In genomic region chr10:76206797-76207352, GRCh38 we compare ENCODE assay signal across 23 cellular contexts.
DNase-seq lines count a peak whose midpoint lies in the region; ATAC-seq, FAIRE-seq and TF ChIP-seq lines count a peak whose summit lies in the region.
"Had no signal": no experiment of that assay in that cellular context is flagged by ENCODE, and none has a peak within 500 bp of the region (broad histone marks: within the 10 kb centered on the region; RNA-seq: fewer than 3 reads in every experiment).

No MANE protein-coding gene starts in this region.

- no peak overlapping the region for H2BK120ac ChIP-seq in mesenchymal stem cell (ENCODE audit: low read depth, low read length)

- H3K36me3 ChIP-seq in mesenchymal stem cell (ENCODE audit: control insufficient read depth in 1 of 2, insufficient read depth in 2 of 2, low read depth in 1 of 2, low read length in 2 of 2) (no peaks in the 10 kb centered on the region), kidney (ENCODE audit: control insufficient read depth in 1 of 2, insufficient read depth in 2 of 2, low read length in 2 of 2) (no peaks in the 10 kb centered on the region)
- H3K36me3 ChIP-seq: HAP-1, MG63, Peyer's patch, SJCRH30 had no signal

- no peak for FAIRE-seq in kidney (lab: Jason Lieb, UNC)
- FAIRE-seq: A549 had no signal

- H2AFZ ChIP-seq in mesenchymal stem cell (ENCODE audit: low read depth, low read length), result no peak overlapping the region

- no peak overlapping the region for H3K4me2 ChIP-seq in mesenchymal stem cell (ENCODE audit: low read length, poor library complexity, severe bottlenecking)
- H3K4me2 ChIP-seq: A549 had no signal

- no peak overlapping the region for H2AK5ac ChIP-seq in mesenchymal stem cell (ENCODE audit: low read length, severe bottlenecking)

- POLR2A ChIA-PET in HEK293T (lab: Yijun Ruan, JAX), result no interaction called here

- no peaks in the 10 kb centered on the region for H3K79me1 ChIP-seq in mesenchymal stem cell (replicated peaks; ENCODE audit: low read length, poor library complexity, severe bottlenecking)

- H3K4me3 ChIP-seq in mesenchymal stem cell (ENCODE audit: insufficient read depth in 1 of 2, low read depth in 1 of 2, low read length in 2 of 2) (no peak overlapping the region), kidney (ENCODE audit: low read length in 2 of 2) (no peak overlapping the region)
- H3K4me3 ChIP-seq: A549, HAP-1, MG63, Peyer's patch, SJCRH30 had no signal

- H3K9ac ChIP-seq in mesenchymal stem cell (ENCODE audit: low read length), result no peak overlapping the region
- H3K9ac ChIP-seq in kidney (ENCODE audit: low read length in 2 of 2), result no peak overlapping the region

- DNase-seq in Daoy (ENCODE audit: low read depth) (peak; percentile 2), NCI-H2227 (lab: John Stamatoyannopoulos, UW; ENCODE audit: unreplicated experiment) (peak; percentile 21), mesenchymal stem cell (peak; percentile 65), HuH-7.5 (ENCODE audit: low spot score) (no peak), HEK293T (ENCODE audit: extremely low spot score) (no peak), kidney (no peak)
- DNase-seq: Calu3; CD8-positive, alpha-beta memory T cell; GF-D8; Karpas-422; MG63; NCI-H1417 treated with DMSO at 0.1 percent for 48 hours; NCI-H187; NCI-H2107; NCI-H510A; NCI-H748 treated with DMSO at 0.1 percent for 48 hours; NK-92 treated with Interleukin-12 subunit alpha and Interleukin-12 subunit beta, amount 100 ng/mL, for 24 hours; Peyer's patch; SJCRH30 had no signal

- no peak overlapping the region for H3K23ac ChIP-seq in mesenchymal stem cell (ENCODE audit: low read length in 2 of 2)

- H3K27me3 ChIP-seq in mesenchymal stem cell (ENCODE audit: control insufficient read depth in 1 of 2, insufficient read depth in 1 of 2, low read length in 2 of 2), result no peaks in the 10 kb centered on the region
- H3K27me3 ChIP-seq: MG63, Peyer's patch, SJCRH30 had no signal

- H3K4me1 ChIP-seq in mesenchymal stem cell (ENCODE audit: control insufficient read depth, insufficient read depth, low read depth, low read length) (no peaks in the 10 kb centered on the region), kidney (ENCODE audit: control insufficient read depth in 1 of 2, insufficient read depth in 1 of 2, low read depth in 1 of 2, low read length in 2 of 2) (peaks cover 0 to 3% of the 10 kb centered on the region in 2 donors)
- H3K4me1 ChIP-seq: A549, HAP-1, Peyer's patch, SJCRH30 had no signal

- intact Hi-C loops in kidney (cut with DNase I), result no loop called here

- TF ChIP-seq CTCF in VCaP (conservative IDR thresholded peaks at IDR 0.05), result no peak
- no peak for TF ChIP-seq CTCF in kidney (IDR thresholded peaks at IDR 0.05; ENCODE audit: borderline replicate concordance, extremely low read depth, insufficient read depth)

- H3K14ac ChIP-seq in mesenchymal stem cell (ENCODE audit: low read length in 2 of 2), result no peak overlapping the region

- no peak overlapping the region for H4K91ac ChIP-seq in mesenchymal stem cell (ENCODE audit: low read length)

- H3K9me3 ChIP-seq in mesenchymal stem cell (ENCODE audit: control insufficient read depth, low read length), result no peaks in the 10 kb centered on the region
- no peaks in the 10 kb centered on the region for H3K9me3 ChIP-seq in kidney (ENCODE audit: control insufficient read depth in 1 of 2, low read length in 2 of 2)
- H3K9me3 ChIP-seq: A549, HAP-1, MG63, Peyer's patch, SJCRH30 had no signal

- peak overlapping the region; percentile 45 for H4K8ac ChIP-seq in mesenchymal stem cell (ENCODE audit: low read length)

- WGBS in mesenchymal stem cell, result 89% methylated on average over 8 of the region's 8 CpGs

- H3K4ac ChIP-seq in mesenchymal stem cell (ENCODE audit: low read depth in 1 of 2, low read length in 2 of 2), result peak overlapping the region in 1 of 2 experiments; percentile 7

- peak overlapping the region in 1 of 2 experiments; percentile 80 for H2BK12ac ChIP-seq in mesenchymal stem cell (ENCODE audit: low read length in 2 of 2)

- peak overlapping the region; percentile 66 for H3K27ac ChIP-seq in VCaP
- no peak overlapping the region for H3K27ac ChIP-seq in mesenchymal stem cell (ENCODE audit: low read length, poor library complexity, severe bottlenecking)
- no peak overlapping the region for H3K27ac ChIP-seq in kidney (ENCODE audit: low read depth in 2 of 2, low read length in 2 of 2)
- H3K27ac ChIP-seq: A549, Peyer's patch, SJCRH30 had no signal

- ATAC-seq in HG02885 (IDR thresholded peaks at IDR 0.05; ENCODE audit: poor library complexity, unreplicated experiment), result no peak
- ATAC-seq: A549 had no signal

- CTCF ChIA-PET in HEK293T (lab: Yijun Ruan, JAX), result no interaction called here

- H2BK15ac ChIP-seq in mesenchymal stem cell (ENCODE audit: low read depth, poor library complexity, severe bottlenecking), result no peak overlapping the region

- peak overlapping the region; percentile 57 to 86 for H3K18ac ChIP-seq in mesenchymal stem cell (ENCODE audit: low read depth in 1 of 2, low read length in 2 of 2)

- no peak overlapping the region for H2BK5ac ChIP-seq in mesenchymal stem cell (ENCODE audit: low read depth, low read length, poor library complexity, severe bottlenecking)

TF ChIP-seq in HEK293T, 16 proteins besides CTCF, POLR2A, EP300 and RAD21:
- no peak for TF ChIP-seq FOXA1 (IDR thresholded peaks at IDR 0.05)
- no peak for TF ChIP-seq BHLHE40 (IDR thresholded peaks at IDR 0.05; ENCODE audit: borderline replicate concordance)
- no peak for TF ChIP-seq FOXM1 (IDR thresholded peaks at IDR 0.05; ENCODE audit: borderline replicate concordance)
- no peak for TF ChIP-seq FOXK2 (IDR thresholded peaks at IDR 0.05)
- no peak for TF ChIP-seq HDGF (IDR thresholded peaks at IDR 0.05; ENCODE audit: borderline replicate concordance)
- no peak for TF ChIP-seq L3MBTL2 (conservative IDR thresholded peaks at IDR 0.05)
- TF ChIP-seq NFRKB (IDR thresholded peaks at IDR 0.05), result no peak
- no peak for TF ChIP-seq CTBP1 (IDR thresholded peaks at IDR 0.05; ENCODE audit: borderline replicate concordance)
- no peak for TF ChIP-seq ZNF384 (IDR thresholded peaks at IDR 0.05)
- TF ChIP-seq SUZ12 (IDR thresholded peaks at IDR 0.05), result no peak
- no peak for TF ChIP-seq ELF4 (IDR thresholded peaks at IDR 0.05)
- TF ChIP-seq ARNT (IDR thresholded peaks at IDR 0.05), result no peak
- TF ChIP-seq PKNOX1 (IDR thresholded peaks at IDR 0.05), result no peak

Comparison
In these comparisons a context has a peak if more than half of its experiments do, and no peak if none do; other contexts are left out.
1. DNase-seq: peak in Daoy (single experiment), NCI-H2227 (single experiment) and mesenchymal stem cell (single experiment); none in HuH-7.5 (single experiment), HEK293T (single experiment) and kidney (single experiment).